ENCODE assay signal across 25 cellular contexts in genomic region chr5:179220716-179221115, GRCh38.
DNase-seq lines count a peak whose midpoint lies in the region; ATAC-seq, FAIRE-seq and TF ChIP-seq lines count a peak whose summit lies in the region.
"Had no signal": no experiment of that assay in that cellular context is flagged by ENCODE, and none has a peak within 500 bp of the region (broad histone marks: within the 10 kb centered on the region; RNA-seq: fewer than 3 reads in every experiment).

No MANE protein-coding gene starts in this region.

- DNase-seq in Right ventricle myocardium inferior (ENCODE audit: missing footprints) (peak; percentile 37), left ventricle myocardium inferior (no peak), kidney (peak; percentile 69), neuronal stem cell (ENCODE audit: low spot score) (no peak), GM10266 (ENCODE audit: extremely low spot score) (no peak), COLO668 (lab: John Stamatoyannopoulos, UW; ENCODE audit: unreplicated experiment) (no peak)
- DNase-seq: 8988T; ACHN; AML-193; BE2C; Calu3; CD4-positive, alpha-beta T cell; CD8-positive, alpha-beta memory T cell; COR-L47; DND-41; GM23248; HCEC 1CT had no signal

- H3K9me3 ChIP-seq in left ventricle myocardium inferior (replicated peaks) (no peaks in the 10 kb centered on the region), kidney (ENCODE audit: control insufficient read depth in 1 of 2, low read length in 2 of 2) (peaks cover 0 to 5% of the 10 kb centered on the region in 2 donors), neuronal stem cell (replicated peaks in 1 of 2; ENCODE audit: control insufficient read depth in 2 of 2, insufficient read depth in 1 of 2, low read depth in 1 of 2, low read length in 2 of 2) (peaks cover 17 to 21% of the 10 kb centered on the region in 2 donors)
- H3K9me3 ChIP-seq: BE2C had no signal

- H3K36me3 ChIP-seq in left ventricle myocardium inferior, result no peaks in the 10 kb centered on the region
- H3K36me3 ChIP-seq in kidney (ENCODE audit: control insufficient read depth in 1 of 2, insufficient read depth in 2 of 2, low read length in 2 of 2), result no peaks in the 10 kb centered on the region
- H3K36me3 ChIP-seq in neuronal stem cell (replicated peaks in 1 of 2; ENCODE audit: control insufficient read depth in 2 of 2, insufficient read depth in 2 of 2, low read length in 2 of 2), result peaks cover 0 to 7% of the 10 kb centered on the region in 2 donors
- H3K36me3 ChIP-seq: BE2C; BLaER1 treated with 17β-estradiol and CSF1 and Interleukin-3, amounts not matched to agents 10 nM and 100 nM had no signal

- no CpG with 5 or more reads among the region's 8 CpGs for WGBS in neuronal stem cell (ENCODE audit: extremely low coverage in 2 of 2, insufficient read length in 2 of 2, insufficient replicate concordance in 1 of 2), 2 donors

- H2BK12ac ChIP-seq in neuronal stem cell (ENCODE audit: low read length), result no peak overlapping the region

- H2AFZ ChIP-seq in neuronal stem cell (ENCODE audit: low read length), result no peak overlapping the region
- H2AFZ ChIP-seq: GM23248 had no signal

- H3K4me2 ChIP-seq in neuronal stem cell (ENCODE audit: insufficient read depth, low read length, poor library complexity, severe bottlenecking), result no peak overlapping the region
- H3K4me2 ChIP-seq: A549 had no signal

- TF ChIP-seq CTCF in left ventricle myocardium inferior (IDR thresholded peaks at IDR 0.05; ENCODE audit: borderline replicate concordance), result no peak
- TF ChIP-seq CTCF in kidney (IDR thresholded peaks at IDR 0.05; ENCODE audit: borderline replicate concordance, extremely low read depth, insufficient read depth), result no peak
- TF ChIP-seq CTCF in GM10266 (IDR thresholded peaks at IDR 0.05; ENCODE audit: control insufficient read depth, insufficient read depth, low read depth, missing control alignments), result no peak

- H3K9me3 Mint-ChIP-seq in stimulated activated memory B cell treated with anti-CD40 and anti-IgM and Interleukin-4, amounts not matched to agents 10 μg/mL and 1 μg/mL and 100 μg/mL, for 72 hours, result peaks cover 15% of the 10 kb centered on the region

- H3K79me1 ChIP-seq in neuronal stem cell (ENCODE audit: low read depth, low read length), result peaks cover 4% of the 10 kb centered on the region

- FAIRE-seq in kidney (lab: Jason Lieb, UNC), result no peak
- FAIRE-seq: A549, G401.6, GM12878, GM19239, H1 had no signal

- no peak overlapping the region for H3K4me3 ChIP-seq in left ventricle myocardium inferior
- no peak overlapping the region for H3K4me3 ChIP-seq in kidney (ENCODE audit: low read length in 2 of 2)
- no peak overlapping the region for H3K4me3 ChIP-seq in neuronal stem cell (ENCODE audit: low read length in 2 of 2)
- H3K4me3 ChIP-seq: A549; BLaER1 treated with 17β-estradiol and CSF1 and Interleukin-3, amounts not matched to agents 10 nM and 100 nM; GM12878; GM23248 had no signal

- H3K9ac ChIP-seq in kidney (ENCODE audit: low read length in 2 of 2), result no peak overlapping the region
- peak overlapping the region; percentile 18 for H3K9ac ChIP-seq in neuronal stem cell (ENCODE audit: low read depth, low read length, poor library complexity)
- H3K9ac ChIP-seq: BLaER1 treated with 17β-estradiol and CSF1 and Interleukin-3, amounts not matched to agents 10 nM and 100 nM; GM23248 had no signal

- no peak overlapping the region for H3K27ac ChIP-seq in left ventricle myocardium inferior (replicated peaks)
- no peak overlapping the region for H3K27ac ChIP-seq in kidney (ENCODE audit: low read depth in 2 of 2, low read length in 2 of 2)
- no peak overlapping the region for H3K27ac ChIP-seq in neuronal stem cell (replicated peaks; ENCODE audit: low read length)
- H3K27ac ChIP-seq: A549; BLaER1 treated with 17β-estradiol and CSF1 and Interleukin-3, amounts not matched to agents 10 nM and 100 nM; GM23248 had no signal

- H2BK15ac ChIP-seq in neuronal stem cell (ENCODE audit: low read length), result no peak overlapping the region

- no peak overlapping the region for H4K91ac ChIP-seq in neuronal stem cell (ENCODE audit: low read depth, low read length, poor library complexity)

- peak overlapping the region; percentile 75 for H3K14ac ChIP-seq in neuronal stem cell (ENCODE audit: low read length)

- H3K27me3 Mint-ChIP-seq in stimulated activated memory B cell treated with anti-CD40 and anti-IgM and Interleukin-4, amounts not matched to agents 10 μg/mL and 1 μg/mL and 100 μg/mL, for 72 hours, result peaks cover 17% of the 10 kb centered on the region
- H3K27me3 Mint-ChIP-seq: CD4-positive, alpha-beta T cell had no signal

- no peak overlapping the region for H3K27ac Mint-ChIP-seq in stimulated activated memory B cell treated with anti-CD40 and anti-IgM and Interleukin-4, amounts not matched to agents 10 μg/mL and 1 μg/mL and 100 μg/mL, for 72 hours
- H3K27ac Mint-ChIP-seq: CD4-positive, alpha-beta T cell had no signal

- H3K18ac ChIP-seq in neuronal stem cell (ENCODE audit: low read length), result peak overlapping the region; percentile 75

- no peak overlapping the region for H4K8ac ChIP-seq in neuronal stem cell (ENCODE audit: low read depth, low read length)

- no peak overlapping the region for H3K4ac ChIP-seq in neuronal stem cell (ENCODE audit: low read length)

- no peak for ATAC-seq in Right ventricle myocardium inferior
- ATAC-seq in stimulated activated memory B cell treated with anti-CD40 and anti-IgM and Interleukin-4, amounts not matched to agents 10 μg/mL and 1 μg/mL and 100 μg/mL, for 72 hours, result no peak
- ATAC-seq: A549, GM12878 had no signal

- intact Hi-C loops in Right ventricle myocardium inferior (cut with DNase I), result no loop called here
- intact Hi-C loops in left ventricle myocardium inferior (cut with micrococcal nuclease), result no loop called here
- intact Hi-C loops in kidney (cut with DNase I), result no loop called here

- no peaks in the 10 kb centered on the region for H3K4me1 Mint-ChIP-seq in stimulated activated memory B cell treated with anti-CD40 and anti-IgM and Interleukin-4, amounts not matched to agents 10 μg/mL and 1 μg/mL and 100 μg/mL, for 72 hours
- H3K4me1 Mint-ChIP-seq: CD14-positive monocyte; CD8-positive, alpha-beta memory T cell had no signal

- H3K27me3 ChIP-seq in left ventricle myocardium inferior (ENCODE audit: low read depth) (peaks cover 16% of the 10 kb centered on the region), neuronal stem cell (ENCODE audit: control insufficient read depth in 3 of 3, insufficient read depth in 3 of 3, low read depth in 1 of 3, low read length in 3 of 3) (peaks cover 0 to 2% (median 0%) of the 10 kb centered on the region in 3 experiments)
- H3K27me3 ChIP-seq: BE2C had no signal

- no peaks in the 10 kb centered on the region for H3K36me3 Mint-ChIP-seq in stimulated activated memory B cell treated with anti-CD40 and anti-IgM and Interleukin-4, amounts not matched to agents 10 μg/mL and 1 μg/mL and 100 μg/mL, for 72 hours
- H3K36me3 Mint-ChIP-seq: CD14-positive monocyte; CD8-positive, alpha-beta memory T cell had no signal

- no peak overlapping the region for H2AK5ac ChIP-seq in neuronal stem cell (ENCODE audit: low read depth, low read length)

- no peak overlapping the region for H3K4me3 Mint-ChIP-seq in stimulated activated memory B cell treated with anti-CD40 and anti-IgM and Interleukin-4, amounts not matched to agents 10 μg/mL and 1 μg/mL and 100 μg/mL, for 72 hours
- H3K4me3 Mint-ChIP-seq: CD14-positive monocyte; CD4-positive, alpha-beta T cell; CD8-positive, alpha-beta memory T cell had no signal

- H3K4me1 ChIP-seq in left ventricle myocardium inferior, result no peaks in the 10 kb centered on the region
- H3K4me1 ChIP-seq in kidney (ENCODE audit: control insufficient read depth in 1 of 2, insufficient read depth in 1 of 2, low read depth in 1 of 2, low read length in 2 of 2), result no peaks in the 10 kb centered on the region
- H3K4me1 ChIP-seq in neuronal stem cell (ENCODE audit: control insufficient read depth in 2 of 2, insufficient read depth in 1 of 2, low read depth in 1 of 2, low read length in 2 of 2), result peaks cover 0 to 6% of the 10 kb centered on the region in 2 donors
- H3K4me1 ChIP-seq: A549, BE2C had no signal

- peak overlapping the region; percentile 78 for H2BK120ac ChIP-seq in neuronal stem cell (ENCODE audit: low read depth, low read length)

- H3K23ac ChIP-seq in neuronal stem cell (ENCODE audit: low read depth, low read length, poor library complexity), result peak overlapping the region; percentile 83

- peak overlapping the region; percentile 80 for H2BK5ac ChIP-seq in neuronal stem cell (ENCODE audit: low read length)

Comparison
In these comparisons a context has a peak if more than half of its experiments do, and no peak if none do; other contexts are left out.
1. DNase-seq: peak in Right ventricle myocardium inferior (single experiment) and kidney (single experiment); none in left ventricle myocardium inferior (single experiment), neuronal stem cell (single experiment), GM10266 (single experiment) and COLO668 (single experiment).